In genomic region chr20:50723672-50724071, GRCh38 we compare ENCODE assay signal across 17 cellular contexts.
"Had no signal": no experiment of that assay in that cellular context is flagged by ENCODE, and none has a peak within 500 bp of the region (broad histone marks: within the 10 kb centered on the region; RNA-seq: fewer than 3 reads in every experiment).

No MANE protein-coding gene starts in this region.

- H3K27ac Mint-ChIP-seq: activated naive CD4-positive, alpha-beta T cell treated with anti-CD3 and anti-CD28 coated beads for 36 hours; mesothelial cell of epicardium; nephron progenitor cell; stimulated activated memory B cell treated with anti-CD40 and anti-IgM and Interleukin-4, amounts not matched to agents 10 μg/mL and 1 μg/mL and 100 μg/mL, for 72 hours had no signal

- H3K4me3 ChIP-seq: ascending aorta, breast epithelium, gastroesophageal sphincter, psoas muscle, sigmoid colon, transverse colon had no signal

- H3K36me3 Mint-ChIP-seq: mesothelial cell of epicardium; stimulated activated memory B cell treated with anti-CD40 and anti-IgM and Interleukin-4, amounts not matched to agents 10 μg/mL and 1 μg/mL and 100 μg/mL, for 72 hours had no signal

- H3K9me3 Mint-ChIP-seq: activated naive CD4-positive, alpha-beta T cell treated with anti-CD3 and anti-CD28 coated beads for 36 hours; mesothelial cell of epicardium; nephron progenitor cell; stimulated activated memory B cell treated with anti-CD40 and anti-IgM and Interleukin-4, amounts not matched to agents 10 μg/mL and 1 μg/mL and 100 μg/mL, for 72 hours had no signal

- H3K36me3 ChIP-seq: ascending aorta, breast epithelium, gastroesophageal sphincter, sigmoid colon, transverse colon had no signal

- H3K4me1 Mint-ChIP-seq: stimulated activated memory B cell treated with anti-CD40 and anti-IgM and Interleukin-4, amounts not matched to agents 10 μg/mL and 1 μg/mL and 100 μg/mL, for 72 hours had no signal

- FAIRE-seq: keratinocyte had no signal

- H3K27me3 ChIP-seq: ascending aorta, breast epithelium, gastroesophageal sphincter, sigmoid colon, transverse colon had no signal

- H3K4me1 ChIP-seq: breast epithelium had no signal

- H3K4me3 Mint-ChIP-seq: activated naive CD4-positive, alpha-beta T cell treated with anti-CD3 and anti-CD28 coated beads for 36 hours; mesothelial cell of epicardium; stimulated activated memory B cell treated with anti-CD40 and anti-IgM and Interleukin-4, amounts not matched to agents 10 μg/mL and 1 μg/mL and 100 μg/mL, for 72 hours had no signal

- H3K9me3 ChIP-seq: ascending aorta, breast epithelium, gastroesophageal sphincter, psoas muscle, sigmoid colon, transverse colon had no signal

- DNase-seq: activated naive CD4-positive, alpha-beta T cell treated with anti-CD3 and anti-CD28 coated beads for 36 hours; activated T-cell treated with anti-CD3 and anti-CD28 coated beads for 4 hours; hippocampal formation; left ventricle myocardium superior; nephron progenitor cell; psoas muscle; sigmoid colon; stimulated activated CD4-positive, alpha-beta T cell treated with anti-CD3 and anti-CD28 coated beads, Interleukin-2, amount 100 ng/mL, for 24 hours; T1000; transverse colon had no signal

- ATAC-seq: activated CD4-positive, CD25-positive, alpha-beta regulatory T cell treated with anti-CD3 and anti-CD28 coated beads, Interleukin-2, amount 50 U/mL, for 24 hours; gastroesophageal sphincter; left ventricle myocardium superior; psoas muscle; stimulated activated memory B cell treated with anti-CD40 and anti-IgM and Interleukin-4, amounts not matched to agents 10 μg/mL and 1 μg/mL and 100 μg/mL, for 72 hours had no signal
